6 cellular contexts compared by ENCODE assay signal in genomic region chr2:13066673-13067072, GRCh38.
"Had no signal": no experiment of that assay in that cellular context is flagged by ENCODE, and none has a peak within 500 bp of the region (broad histone marks: within the 10 kb centered on the region; RNA-seq: fewer than 3 reads in every experiment).

No MANE protein-coding gene starts in this region.

- H3K4me3 ChIP-seq: K562 had no signal

- H3K36me3 Mint-ChIP-seq: IgD-negative memory B cell had no signal

- H3K4me1 Mint-ChIP-seq: IgD-negative memory B cell had no signal

- ATAC-seq: HepG2, K562 had no signal

- H3K27ac Mint-ChIP-seq: IgD-negative memory B cell had no signal

- H3K4me3 Mint-ChIP-seq: IgD-negative memory B cell had no signal

- DNase-seq: IMR-90, KBM-7 had no signal

- H3K27ac ChIP-seq: HL-60 had no signal
